Comparison of ENCODE assay signal across 9 cellular contexts in the genomic region with DNA sequence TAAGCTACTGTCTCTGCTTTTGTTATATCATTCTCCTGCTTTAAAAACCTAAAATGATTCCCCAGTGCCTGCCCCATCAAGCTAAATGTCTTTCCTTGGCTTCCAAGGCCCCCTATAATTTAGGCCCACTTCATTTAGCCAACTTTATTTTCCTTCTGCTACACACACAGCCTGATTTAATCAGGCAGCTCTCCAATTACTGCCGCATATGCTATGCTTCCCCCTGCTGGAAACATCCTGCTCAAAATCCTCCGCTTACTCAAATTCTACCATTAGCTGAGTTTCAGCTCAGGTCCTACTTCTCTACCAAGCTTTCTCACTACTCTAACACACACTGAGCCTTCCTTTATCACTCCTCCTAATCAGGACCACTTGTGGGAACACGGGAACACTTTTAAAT. TPM values are rescaled to one million over a fixed set of nuclear protein-coding genes. Genes with fewer than 3 reads are reported as not detected.
DNase-seq lines count a peak whose midpoint lies in the region; ATAC-seq, FAIRE-seq and TF ChIP-seq lines count a peak whose summit lies in the region.
"Had no signal": no experiment of that assay in that cellular context is flagged by ENCODE, and none has a peak within 500 bp of the region (broad histone marks: within the 10 kb centered on the region; RNA-seq: fewer than 3 reads in every experiment).

No MANE protein-coding gene starts in this region.

- no peak for ATAC-seq in HG03175 (IDR thresholded peaks at IDR 0.05; ENCODE audit: unreplicated experiment)

- no peaks in the 10 kb centered on the region for H3K27me3 ChIP-seq in OCI-LY1 (ENCODE audit: insufficient read depth, low read length)
- H3K27me3 ChIP-seq in esophagus squamous epithelium: no peaks in the 10 kb centered on the region

- FAIRE-seq in A204.1 (lab: Jason Lieb, UNC): peak; percentile 37
- peak; percentile 66 for FAIRE-seq in GM12891 (lab: Jason Lieb, UNC)

- WGBS in esophagus squamous epithelium, 2 donors: 23 to 25% methylated on average over 3 of the region's 3 CpGs

- DNase-seq in GM12891 (ENCODE audit: insufficient read length, low spot score) (no peak), esophagus squamous epithelium (lab: John Stamatoyannopoulos, UW) (no peak), retinal pigment epithelial cell (ENCODE audit: low read depth) (no peak), SW 1271 (lab: John Stamatoyannopoulos, UW) (no peak), cerebellar nuclear complex (lab: John Stamatoyannopoulos, UW) (no peak)

- intact Hi-C loops in esophagus squamous epithelium (cut with DNase I): no loop called here

- no peak overlapping the region for H3K27ac ChIP-seq in OCI-LY1 (ENCODE audit: low read depth, low read length, poor library complexity, severe bottlenecking)
- no peak overlapping the region for H3K27ac ChIP-seq in esophagus squamous epithelium
- H3K27ac ChIP-seq: skin epidermis had no signal

- no peak overlapping the region for H3K4me2 ChIP-seq in OCI-LY1 (ENCODE audit: low read length)

- no peak overlapping the region for H3K9ac ChIP-seq in OCI-LY1 (ENCODE audit: low read length)

- peaks cover 39% of the 10 kb centered on the region for H3K36me3 ChIP-seq in OCI-LY1 (ENCODE audit: insufficient read depth, low read length)
- H3K36me3 ChIP-seq in esophagus squamous epithelium: peaks cover 0 to 68% (median 4%) of the 10 kb centered on the region in 3 donors

- no peaks in the 10 kb centered on the region for H3F3A ChIP-seq in OCI-LY1 (ENCODE audit: insufficient read depth, low read length)

- H3K9me3 ChIP-seq in OCI-LY1 (ENCODE audit: low read length) (no peaks in the 10 kb centered on the region), esophagus squamous epithelium (no peaks in the 10 kb centered on the region)

- H3K4me1 ChIP-seq in OCI-LY1 (ENCODE audit: insufficient read depth, low read length, severe bottlenecking) (peaks cover 19% of the 10 kb centered on the region), esophagus squamous epithelium (peaks cover 0 to 13% (median 3%) of the 10 kb centered on the region in 3 donors)

- H4K20me1 ChIP-seq in OCI-LY1 (ENCODE audit: insufficient read depth, low read length): no peaks in the 10 kb centered on the region

- no peak for TF ChIP-seq POLR2A in GM12891 (IDR thresholded peaks at IDR 0.05; ENCODE audit: low read depth, low read length)
- no peak for TF ChIP-seq POLR2A in esophagus squamous epithelium (IDR thresholded peaks at IDR 0.05)

- TF ChIP-seq CTCF in OCI-LY1 (IDR thresholded peaks at IDR 0.05; ENCODE audit: low read length): peak; percentile 47; the same call in 1 of the 2 replicates
- TF ChIP-seq CTCF in esophagus squamous epithelium (IDR thresholded peaks at IDR 0.05): peak in 4 of 6 experiments; percentile 12 to 31 (median 27)
- peak; percentile 61 for TF ChIP-seq CTCF in retinal pigment epithelial cell (conservative IDR thresholded peaks at IDR 0.05; ENCODE audit: low read depth, low read length)

- no peaks in the 10 kb centered on the region for H3K79me2 ChIP-seq in OCI-LY1 (ENCODE audit: insufficient read depth, low read length)

- H2AFZ ChIP-seq in OCI-LY1 (ENCODE audit: low read length): no peak overlapping the region

- no peaks in the 10 kb centered on the region for H3K9me2 ChIP-seq in OCI-LY1 (ENCODE audit: low read depth, low read length)

- no peak overlapping the region for H3K4me3 ChIP-seq in OCI-LY1 (ENCODE audit: low read depth, low read length, poor library complexity, severe bottlenecking)
- no peak overlapping the region for H3K4me3 ChIP-seq in esophagus squamous epithelium
- H3K4me3 ChIP-seq in retinal pigment epithelial cell (ENCODE audit: low read length): no peak overlapping the region
- H3K4me3 ChIP-seq: skin epidermis had no signal

TF ChIP-seq in GM12891, 5 proteins besides CTCF, POLR2A, EP300 and RAD21:
- TF ChIP-seq POLR2AphosphoS5 (IDR thresholded peaks at IDR 0.05; ENCODE audit: low read depth, low read length) (no peak), SPI1 (IDR thresholded peaks at IDR 0.05; ENCODE audit: low read depth, low read length) (no peak), POU2F2 (IDR thresholded peaks at IDR 0.05; ENCODE audit: low read depth, low read length) (no peak), TAF1 (IDR thresholded peaks at IDR 0.05; ENCODE audit: low read depth, low read length) (no peak), PAX5 (IDR thresholded peaks at IDR 0.05; ENCODE audit: insufficient read depth, low read length, severe bottlenecking) (no peak)

RNA-seq across cellular contexts. Expression of a gene that starts 17.0 kb away (rescaled TPM):
- polyA plus RNA-seq in GM12891 (2012; ENCODE audit: low read depth, missing spikeins): 18.4 TPM
- 100 to 1,000 TPM; 112 to 192 (median 117) TPM for total RNA-seq in esophagus squamous epithelium
